8 cellular contexts compared by ENCODE assay signal in the genomic region with DNA sequence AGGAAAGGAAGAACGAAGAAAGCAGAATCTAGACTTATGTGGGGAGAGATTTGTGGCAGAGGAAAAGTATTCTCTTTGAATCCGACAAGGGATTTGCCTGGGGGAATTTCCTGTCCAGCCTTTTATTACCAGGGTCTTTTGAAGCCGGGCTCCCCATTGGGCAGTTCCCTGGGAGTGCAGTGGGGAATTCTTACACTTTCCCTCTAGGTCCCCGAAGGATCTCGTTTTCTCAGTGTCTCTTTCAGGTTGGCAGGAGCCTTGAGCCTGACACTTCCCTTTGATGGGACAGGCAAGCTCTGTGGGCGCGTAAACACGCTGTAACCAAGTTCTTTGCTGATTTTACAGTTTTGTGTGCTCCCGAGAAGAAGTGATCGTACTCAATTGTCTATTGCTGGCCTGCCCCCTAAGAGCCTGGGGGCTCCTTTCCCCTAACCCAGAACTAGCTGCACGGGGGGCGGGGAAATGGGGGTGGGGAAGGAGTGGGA. TPM values are rescaled to one million over a fixed set of nuclear protein-coding genes. Genes with fewer than 3 reads are reported as not detected.
DNase-seq lines count a peak whose midpoint lies in the region; TF ChIP-seq lines count a peak whose summit lies in the region.

No MANE protein-coding gene starts in this region.

- H3K4me1 ChIP-seq in fibroblast of lung (ENCODE audit: control insufficient read depth, extremely low read depth, insufficient read depth, low read length) (peaks cover 3% of the 10 kb centered on the region), thyroid gland (peaks cover 10 to 40% of the 10 kb centered on the region in 2 donors)

- no peaks in the 10 kb centered on the region for H3K9me3 ChIP-seq in fibroblast of lung (ENCODE audit: control insufficient read depth, insufficient read depth, low read depth, low read length)
- H3K9me3 ChIP-seq in thyroid gland, result no peaks in the 10 kb centered on the region

- no peak overlapping the region for H3K27ac ChIP-seq in fibroblast of lung (ENCODE audit: insufficient read depth, low read length)
- H3K27ac ChIP-seq in thyroid gland, result no peak overlapping the region

- peaks cover 10% of the 10 kb centered on the region for H3K27me3 Mint-ChIP-seq in progenitor cell of endocrine pancreas

- H3K36me3 Mint-ChIP-seq in progenitor cell of endocrine pancreas (ENCODE audit: insufficient read depth), result no peaks in the 10 kb centered on the region

- DNase-seq in ELR (ENCODE audit: low read depth) (peak; percentile 3), NCI-H2227 (lab: John Stamatoyannopoulos, UW; ENCODE audit: unreplicated experiment) (peak; percentile 58), fibroblast of lung (ENCODE audit: low read depth in 2 of 2) (no peak), progenitor cell of endocrine pancreas (ENCODE audit: low spot score, unreplicated experiment) (no peak), germinal center (ENCODE audit: low spot score) (no peak), NCI-H1092 (lab: John Stamatoyannopoulos, UW) (no peak), thyroid gland (no peak), T-helper 9 cell (no peak)

- no peak for TF ChIP-seq POLR2A in thyroid gland (IDR thresholded peaks at IDR 0.05)

- 6 to 15% methylated on average over 10 to 12 of the region's 12 CpGs for WGBS in thyroid gland, 2 donors

- H3K9ac ChIP-seq in fibroblast of lung (ENCODE audit: insufficient read depth, low read length), result peak overlapping the region; percentile 40

- intact Hi-C loops in thyroid gland (cut with DNase I), result no loop called here

- H3K4me2 ChIP-seq in fibroblast of lung (ENCODE audit: extremely low read depth, insufficient read depth, low read length), result peak overlapping the region; percentile 97

- H3K27ac Mint-ChIP-seq in progenitor cell of endocrine pancreas, result peak overlapping the region; percentile 95

- peak overlapping the region; percentile 93 for H3K4me3 Mint-ChIP-seq in progenitor cell of endocrine pancreas (ENCODE audit: low read depth)

- peaks cover 15% of the 10 kb centered on the region for H3K79me2 ChIP-seq in fibroblast of lung (ENCODE audit: control insufficient read depth, insufficient read depth, low read length)

- no peaks in the 10 kb centered on the region for H3K9me3 Mint-ChIP-seq in progenitor cell of endocrine pancreas (ENCODE audit: low read depth)

- H4K20me1 ChIP-seq in fibroblast of lung (ENCODE audit: control insufficient read depth, extremely low read depth, insufficient read depth, low read length), result no peaks in the 10 kb centered on the region

- H3K4me3 ChIP-seq in fibroblast of lung (replicated peaks in 1 of 4; ENCODE audit: control extremely low read depth in 1 of 4, insufficient read depth in 1 of 4, low read depth in 3 of 4, low read length in 4 of 4), result peak overlapping the region; percentile 75 to 93 (median 88)
- H3K4me3 ChIP-seq in thyroid gland (replicated peaks in 1 of 3), result no peak overlapping the region

- H3K27me3 ChIP-seq in fibroblast of lung (ENCODE audit: control insufficient read depth, insufficient read depth, low read length), result no peaks in the 10 kb centered on the region
- peaks cover 25% of the 10 kb centered on the region for H3K27me3 ChIP-seq in thyroid gland

- peak overlapping the region; percentile 74 for H2AFZ ChIP-seq in fibroblast of lung (ENCODE audit: low read length)

- TF ChIP-seq CTCF in fibroblast of lung (conservative IDR thresholded peaks at IDR 0.05 in 1 of 2, IDR thresholded peaks at IDR 0.05 in 1 of 2; ENCODE audit: low read depth in 1 of 2, low read length in 2 of 2) (no peak), progenitor cell of endocrine pancreas (IDR thresholded peaks at IDR 0.05; ENCODE audit: unreplicated experiment) (no peak), thyroid gland (IDR thresholded peaks at IDR 0.05) (no peak)

- H3K4me1 Mint-ChIP-seq in progenitor cell of endocrine pancreas (ENCODE audit: low read depth), result peaks cover 27% of the 10 kb centered on the region

- H3K36me3 ChIP-seq in fibroblast of lung (ENCODE audit: control insufficient read depth, insufficient read depth, low read length), result no peaks in the 10 kb centered on the region
- no peaks in the 10 kb centered on the region for H3K36me3 ChIP-seq in thyroid gland

RNA-seq across cellular contexts. Expression of a gene that starts 0.6 kb away (rescaled TPM):
- total RNA-seq in fibroblast of lung (190 and 227 TPM in 2 replicates), progenitor cell of endocrine pancreas (673 and 675 TPM in 2 replicates), thyroid gland (10 to 100 TPM in 3 of 4 donors, 1 to 10 TPM in 1; 9.7 to 50.1 (median 33.1) TPM)
- polyA plus RNA-seq in fibroblast of lung, result 51.9 and 144 TPM in 2 replicates
- polyA plus RNA-seq in fibroblast of lung (2012), result 45.9 and 123 TPM in 2 replicates
- polyA minus RNA-seq in fibroblast of lung (ENCODE audit: low replicate concordance), result 175 and 349 TPM in 2 replicates

Comparison
In these comparisons a context has a peak if more than half of its experiments do, and no peak if none do; other contexts are left out.
1. DNase-seq: peak in ELR (single experiment) and NCI-H2227 (single experiment); none in fibroblast of lung (0 of 2), progenitor cell of endocrine pancreas (single experiment), germinal center (single experiment), NCI-H1092 (single experiment), thyroid gland (0 of 2) and T-helper 9 cell (single experiment).
2. H3K4me3 ChIP-seq: peak in fibroblast of lung (4 of 4); none in thyroid gland (0 of 3).